ENCODE assay signal across 1 cellular context in genomic region chrX:45715787-45716186, GRCh38.
TF ChIP-seq lines count a peak whose summit lies in the region.

No MANE protein-coding gene starts in this region.

TF ChIP-seq in HepG2, 621 proteins besides CTCF, POLR2A, EP300 and RAD21 (continued from another document):
- no peak for TF ChIP-seq NFAT5 (CRISPR knock-in tag; IDR thresholded peaks at IDR 0.05)
- no peak for TF ChIP-seq ZFP1 (CRISPR knock-in tag; IDR thresholded peaks at IDR 0.05)
- no peak for TF ChIP-seq ZNF747 (CRISPR knock-in tag; IDR thresholded peaks at IDR 0.05; ENCODE audit: borderline replicate concordance)
